In genomic region chr17:48625502-48626201, GRCh38 we compare ENCODE assay signal across 6 cellular contexts. TPM values are rescaled to one million over a fixed set of nuclear protein-coding genes. Genes with fewer than 3 reads are reported as not detected.
DNase-seq lines count a peak whose midpoint lies in the region; ATAC-seq and TF ChIP-seq lines count a peak whose summit lies in the region.

No MANE protein-coding gene starts in this region.

- ATAC-seq in SK-N-SH treated with all-trans-retinoic acid at 6 μM for 48 hours (peak; percentile 31), thoracic aorta (ENCODE audit: insufficient number of reproducible peaks, low FRiP score, low read depth) (no peak), GM18498 (IDR thresholded peaks at IDR 0.05; ENCODE audit: unreplicated experiment) (no peak), GM19397 (IDR thresholded peaks at IDR 0.05; ENCODE audit: unreplicated experiment) (no peak)

- H3K27ac ChIP-seq in cardiac muscle cell (no peak overlapping the region), thoracic aorta (no peak overlapping the region)

- in situ Hi-C loops in GM13977 (cut with MboI; ENCODE audit: low pct_unique_long_range_greater_than_20kb, low sequenced_read_pairs, unreplicated experiment) = no loop called here

- peaks cover 100% of the 10 kb centered on the region for H3K27me3 ChIP-seq in cardiac muscle cell
- H3K27me3 ChIP-seq in thoracic aorta (replicated peaks; ENCODE audit: insufficient read depth) = peaks cover 26% of the 10 kb centered on the region

- no peak for TF ChIP-seq CTCF in GM13977 (IDR thresholded peaks at IDR 0.05; ENCODE audit: extremely low read depth, insufficient read depth, missing control alignments)
- TF ChIP-seq CTCF in cardiac muscle cell (IDR thresholded peaks at IDR 0.05; ENCODE audit: low read depth, low read length) = no peak
- TF ChIP-seq CTCF in thoracic aorta (IDR thresholded peaks at IDR 0.05) = no peak

- H3K9me3 ChIP-seq in cardiac muscle cell (ENCODE audit: low read depth) (no peaks in the 10 kb centered on the region), thoracic aorta (no peaks in the 10 kb centered on the region)

- H3K36me3 ChIP-seq in cardiac muscle cell = no peaks in the 10 kb centered on the region
- H3K36me3 ChIP-seq in thoracic aorta = no peaks in the 10 kb centered on the region

- H3K4me1 ChIP-seq in cardiac muscle cell (ENCODE audit: low read depth) (peaks cover 6% of the 10 kb centered on the region), thoracic aorta (ENCODE audit: control insufficient read depth in 1 of 2, low read depth in 2 of 2) (peaks cover 18 to 20% of the 10 kb centered on the region in 2 donors)

- DNase-seq in GM13977 (ENCODE audit: low spot score) (peak; percentile 84), cardiac muscle cell (ENCODE audit: low read depth in 1 of 2, low spot score in 1 of 2) (no peak), thoracic aorta (ENCODE audit: low spot score) (no peak)

- H3K4me3 ChIP-seq in cardiac muscle cell = peak overlapping the region; percentile 9
- H3K4me3 ChIP-seq in thoracic aorta = peak overlapping the region; percentile 62

TF ChIP-seq in SK-N-SH treated with all-trans-retinoic acid at 6 μM for 48 hours, 23 proteins besides CTCF, POLR2A, EP300 and RAD21:
- TF ChIP-seq RARB (CRISPR knock-in tag; IDR thresholded peaks at IDR 0.05) = no peak
- no peak for TF ChIP-seq ZNF8 (CRISPR knock-in tag; IDR thresholded peaks at IDR 0.05)
- TF ChIP-seq ISL1 (CRISPR knock-in tag; IDR thresholded peaks at IDR 0.05) = no peak
- TF ChIP-seq ZNF70 (CRISPR knock-in tag; IDR thresholded peaks at IDR 0.05) = no peak
- TF ChIP-seq PPARA (CRISPR knock-in tag; IDR thresholded peaks at IDR 0.05; ENCODE audit: borderline replicate concordance) = no peak
- no peak for TF ChIP-seq ZNF565 (CRISPR knock-in tag; conservative IDR thresholded peaks at IDR 0.05; ENCODE audit: low read depth)
- TF ChIP-seq GLIS3 (CRISPR knock-in tag; IDR thresholded peaks at IDR 0.05) = no peak
- TF ChIP-seq, protein P1, sequence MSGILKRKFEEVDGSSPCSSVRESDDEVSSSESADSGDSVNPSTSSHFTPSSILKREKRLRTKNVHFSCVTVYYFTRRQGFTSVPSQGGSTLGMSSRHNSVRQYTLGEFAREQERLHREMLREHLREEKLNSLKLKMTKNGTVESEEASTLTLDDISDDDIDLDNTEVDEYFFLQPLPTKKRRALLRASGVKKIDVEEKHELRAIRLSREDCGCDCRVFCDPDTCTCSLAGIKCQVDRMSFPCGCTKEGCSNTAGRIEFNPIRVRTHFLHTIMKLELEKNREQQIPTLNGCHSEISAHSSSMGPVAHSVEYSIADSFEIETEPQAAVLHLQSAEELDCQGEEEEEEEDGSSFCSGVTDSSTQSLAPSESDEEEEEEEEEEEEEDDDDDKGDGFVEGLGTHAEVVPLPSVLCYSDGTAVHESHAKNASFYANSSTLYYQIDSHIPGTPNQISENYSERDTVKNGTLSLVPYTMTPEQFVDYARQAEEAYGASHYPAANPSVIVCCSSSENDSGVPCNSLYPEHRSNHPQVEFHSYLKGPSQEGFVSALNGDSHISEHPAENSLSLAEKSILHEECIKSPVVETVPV (CRISPR knock-in tag; IDR thresholded peaks at IDR 0.05) = no peak
- TF ChIP-seq TOX (CRISPR knock-in tag; IDR thresholded peaks at IDR 0.05; ENCODE audit: borderline replicate concordance) = no peak
- TF ChIP-seq, protein P2, sequence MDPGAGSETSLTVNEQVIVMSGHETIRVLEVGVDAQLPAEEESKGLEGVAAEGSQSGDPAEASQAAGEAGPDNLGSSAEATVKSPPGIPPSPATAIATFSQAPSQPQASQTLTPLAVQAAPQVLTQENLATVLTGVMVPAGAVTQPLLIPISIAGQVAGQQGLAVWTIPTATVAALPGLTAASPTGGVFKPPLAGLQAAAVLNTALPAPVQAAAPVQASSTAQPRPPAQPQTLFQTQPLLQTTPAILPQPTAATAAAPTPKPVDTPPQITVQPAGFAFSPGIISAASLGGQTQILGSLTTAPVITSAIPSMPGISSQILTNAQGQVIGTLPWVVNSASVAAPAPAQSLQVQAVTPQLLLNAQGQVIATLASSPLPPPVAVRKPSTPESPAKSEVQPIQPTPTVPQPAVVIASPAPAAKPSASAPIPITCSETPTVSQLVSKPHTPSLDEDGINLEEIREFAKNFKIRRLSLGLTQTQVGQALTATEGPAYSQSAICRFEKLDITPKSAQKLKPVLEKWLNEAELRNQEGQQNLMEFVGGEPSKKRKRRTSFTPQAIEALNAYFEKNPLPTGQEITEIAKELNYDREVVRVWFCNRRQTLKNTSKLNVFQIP (CRISPR knock-in tag; IDR thresholded peaks at IDR 0.05; ENCODE audit: borderline replicate concordance, low read depth) = no peak
- no peak for TF ChIP-seq SNAI2 (CRISPR knock-in tag; IDR thresholded peaks at IDR 0.05)

RNA-seq across cellular contexts. Expression of gene HOXB9, which starts 0.5 kb away (rescaled TPM):
- total RNA-seq in cardiac muscle cell (not detected in 2 replicates), thoracic aorta (not detected)
- not detected in 2 replicates for polyA plus RNA-seq in cardiac muscle cell

RNA-seq across cellular contexts. Expression of gene HOXB8, which starts 10.6 kb away (rescaled TPM):
- total RNA-seq in cardiac muscle cell (not detected in 2 replicates), thoracic aorta (1 to 10 TPM in 1 of 2 donors, not detected in 1; 1.4 TPM)
- not detected in 2 replicates for polyA plus RNA-seq in cardiac muscle cell

RNA-seq across cellular contexts. Expression of gene HOXB7, which starts 14.8 kb away (rescaled TPM):
- total RNA-seq in cardiac muscle cell = not detected in 2 replicates
- polyA plus RNA-seq in cardiac muscle cell = 0.81 TPM in 1 of 2 replicates, not detected in the other
- 1 to 10 TPM in 1 of 2 donors, under 1 TPM in 1; 0.63 to 7.2 TPM for total RNA-seq in thoracic aorta

RNA-seq across cellular contexts. Expression of gene HOXB6, which starts 20.9 kb away (rescaled TPM):
- total RNA-seq in cardiac muscle cell (0.12 TPM in 1 of 2 replicates, not detected in the other), thoracic aorta (1 to 10 TPM; 4.2 to 9.9 TPM)
- polyA plus RNA-seq in cardiac muscle cell = not detected in 2 replicates

RNA-seq across cellular contexts. Expression of gene HOXB5, which starts 32.1 kb away (rescaled TPM):
- 0.24 TPM in 1 of 2 replicates, not detected in the other for total RNA-seq in cardiac muscle cell
- polyA plus RNA-seq in cardiac muscle cell = 0.46 and 1.9 TPM in 2 replicates
- total RNA-seq in thoracic aorta = 1 to 10 TPM in 1 of 2 donors, under 1 TPM in 1; 0.56 to 3.8 TPM
